In genomic region chr20:9214676-9215075, GRCh38 we compare ENCODE assay signal across 16 cellular contexts.
DNase-seq lines count a peak whose midpoint lies in the region; ATAC-seq, FAIRE-seq and TF ChIP-seq lines count a peak whose summit lies in the region.
"Had no signal": no experiment of that assay in that cellular context is flagged by ENCODE, and none has a peak within 500 bp of the region (broad histone marks: within the 10 kb centered on the region; RNA-seq: fewer than 3 reads in every experiment).

No MANE protein-coding gene starts in this region.

- no peak overlapping the region for H3K27ac Mint-ChIP-seq in naive thymus-derived CD8-positive, alpha-beta T cell
- H3K27ac Mint-ChIP-seq in activated CD4-positive, alpha-beta T cell treated with anti-CD3 and anti-CD28 coated beads for 36 hours, result no peak overlapping the region
- H3K27ac Mint-ChIP-seq: IgD-negative memory B cell had no signal

- CTCF ChIA-PET in activated CD4-positive, alpha-beta T cell treated with anti-CD3 and anti-CD28 coated beads for 36 hours (lab: Charles Lee), result no interaction called here

- no peaks in the 10 kb centered on the region for H3K27me3 ChIP-seq in bronchial epithelial cell (ENCODE audit: control insufficient read depth, insufficient read depth, low read length)
- H3K27me3 ChIP-seq: adrenal gland, SJSA1 had no signal

- intact Hi-C loops in activated CD4-positive, alpha-beta T cell treated with anti-CD3 and anti-CD28 coated beads for 36 hours (cut with DNase I, micrococcal nuclease), result no loop called here

- H3K36me3 Mint-ChIP-seq in naive thymus-derived CD8-positive, alpha-beta T cell, result no peaks in the 10 kb centered on the region
- H3K36me3 Mint-ChIP-seq in activated CD4-positive, alpha-beta T cell treated with anti-CD3 and anti-CD28 coated beads for 36 hours (ENCODE audit: low read depth), result no peaks in the 10 kb centered on the region
- H3K36me3 Mint-ChIP-seq: IgD-negative memory B cell had no signal

- ATAC-seq in naive thymus-derived CD8-positive, alpha-beta T cell, result no peak
- no peak for ATAC-seq in HG02938 (IDR thresholded peaks at IDR 0.05; ENCODE audit: unreplicated experiment)
- no peak for ATAC-seq in activated CD4-positive, alpha-beta T cell treated with anti-CD3 and anti-CD28 coated beads for 36 hours

- H3K4me3 Mint-ChIP-seq in naive thymus-derived CD8-positive, alpha-beta T cell, result no peak overlapping the region
- no peak overlapping the region for H3K4me3 Mint-ChIP-seq in activated CD4-positive, alpha-beta T cell treated with anti-CD3 and anti-CD28 coated beads for 36 hours
- H3K4me3 Mint-ChIP-seq: IgD-negative memory B cell had no signal

- H3K9me3 Mint-ChIP-seq in naive thymus-derived CD8-positive, alpha-beta T cell, result peaks cover 0 to 8% (median 0%) of the 10 kb centered on the region in 9 donors
- H3K9me3 Mint-ChIP-seq in activated CD4-positive, alpha-beta T cell treated with anti-CD3 and anti-CD28 coated beads for 36 hours (ENCODE audit: low read depth), result no peaks in the 10 kb centered on the region

- H3K27me3 Mint-ChIP-seq in naive thymus-derived CD8-positive, alpha-beta T cell, result peaks cover 0 to 1% (median 0%) of the 10 kb centered on the region in 5 donors
- no peaks in the 10 kb centered on the region for H3K27me3 Mint-ChIP-seq in activated CD4-positive, alpha-beta T cell treated with anti-CD3 and anti-CD28 coated beads for 36 hours
- H3K27me3 Mint-ChIP-seq: IgD-negative memory B cell had no signal

- peak; percentile 99 for DNase-seq in AG10803 (ENCODE audit: low read depth)
- DNase-seq in LHCN-M2 (ENCODE audit: low read depth), result peak; percentile 55
- DNase-seq in bronchial epithelial cell (ENCODE audit: low read depth), result peak; percentile 32
- DNase-seq in iris pigment epithelial cell (ENCODE audit: low read depth), result peak; percentile 94
- no peak for DNase-seq in GM19239 (ENCODE audit: insufficient read length, low spot score)
- no peak for DNase-seq in naive thymus-derived CD8-positive, alpha-beta T cell
- no peak for DNase-seq in activated CD4-positive, alpha-beta T cell treated with anti-CD3 and anti-CD28 coated beads for 36 hours
- DNase-seq: activated CD4-positive, CD25-positive, alpha-beta regulatory T cell; adrenal gland; Caco-2; NCI-H146; NCI-H526; substantia nigra had no signal

- H3K4me3 ChIP-seq in AG10803 (ENCODE audit: low read length) (no peak overlapping the region), bronchial epithelial cell (ENCODE audit: low read depth, low read length) (no peak overlapping the region)
- H3K4me3 ChIP-seq: adrenal gland, SJSA1 had no signal

- TF ChIP-seq CTCF in AG10803 (conservative IDR thresholded peaks at IDR 0.05; ENCODE audit: low read length), result no peak
- TF ChIP-seq CTCF in bronchial epithelial cell (IDR thresholded peaks at IDR 0.05; ENCODE audit: insufficient read depth, low read length, severe bottlenecking), result no peak

- no peaks in the 10 kb centered on the region for H3K4me1 Mint-ChIP-seq in naive thymus-derived CD8-positive, alpha-beta T cell
- H3K4me1 Mint-ChIP-seq in activated CD4-positive, alpha-beta T cell treated with anti-CD3 and anti-CD28 coated beads for 36 hours, result no peaks in the 10 kb centered on the region
- H3K4me1 Mint-ChIP-seq: IgD-negative memory B cell had no signal

- POLR2A ChIA-PET in naive thymus-derived CD8-positive, alpha-beta T cell (lab: Charles Lee), result no interaction called here
- POLR2A ChIA-PET in activated CD4-positive, alpha-beta T cell treated with anti-CD3 and anti-CD28 coated beads for 36 hours (lab: Charles Lee), result no interaction called here

- no peaks in the 10 kb centered on the region for H3K36me3 ChIP-seq in bronchial epithelial cell (ENCODE audit: control insufficient read depth, insufficient read depth, low read length)
- H3K36me3 ChIP-seq: adrenal gland, SJSA1 had no signal

- no peak for FAIRE-seq in bronchial epithelial cell (lab: Jason Lieb, UNC)
- no peak for FAIRE-seq in GM19239 (lab: Jason Lieb, UNC)

Comparison
In these comparisons a context has a peak if more than half of its experiments do, and no peak if none do; other contexts are left out.
1. DNase-seq: peak in AG10803 (single experiment), LHCN-M2 (single experiment), bronchial epithelial cell (single experiment) and iris pigment epithelial cell (single experiment); none in GM19239 (single experiment), naive thymus-derived CD8-positive, alpha-beta T cell (0 of 10) and activated CD4-positive, alpha-beta T cell treated with anti-CD3 and anti-CD28 coated beads for 36 hours (single experiment).